In the genomic region with DNA sequence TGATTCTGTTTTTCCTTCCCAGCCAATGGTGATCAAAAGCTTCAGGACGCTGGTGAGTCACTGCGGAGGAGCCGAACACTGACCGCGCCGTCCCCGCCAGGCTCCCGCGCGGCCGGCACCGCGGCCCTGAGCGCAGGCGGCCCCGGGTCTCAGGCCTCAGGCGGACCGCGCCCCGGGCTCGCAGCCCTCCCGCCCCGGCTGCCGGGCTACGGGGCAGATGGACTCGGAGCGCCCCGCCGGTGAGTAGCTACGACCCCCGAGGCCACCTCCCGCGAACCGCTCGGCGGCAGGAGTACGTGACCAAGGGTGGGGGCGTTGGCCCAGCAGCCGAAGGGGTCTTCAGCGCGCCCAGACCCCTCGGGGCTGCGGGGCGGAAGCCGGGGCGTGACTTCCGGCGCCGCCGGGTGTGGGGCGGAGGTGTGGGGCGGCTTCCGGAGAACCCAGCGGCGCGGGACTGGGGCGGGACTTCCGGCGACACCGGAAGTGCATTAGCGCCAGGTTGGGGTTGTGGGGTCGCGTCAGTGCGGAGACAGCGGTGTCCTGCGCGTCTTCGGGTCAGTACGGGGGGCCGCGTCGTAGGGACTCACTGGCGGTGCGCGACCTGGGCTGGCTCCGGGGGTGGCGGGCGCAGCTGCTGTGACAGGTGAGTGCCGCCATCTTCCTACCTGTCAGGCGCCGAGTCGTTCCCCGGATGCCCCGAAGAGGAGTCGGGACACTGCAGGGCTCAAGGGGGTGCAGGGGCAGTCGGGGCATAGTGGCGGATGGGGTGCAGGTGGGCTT, we compare ENCODE assay signal across 8 cellular contexts. TPM values are rescaled to one million over a fixed set of nuclear protein-coding genes. Genes with fewer than 3 reads are reported as not detected.
DNase-seq lines count a peak whose midpoint lies in the region; ATAC-seq, FAIRE-seq and TF ChIP-seq lines count a peak whose summit lies in the region.

A gene with protein sequence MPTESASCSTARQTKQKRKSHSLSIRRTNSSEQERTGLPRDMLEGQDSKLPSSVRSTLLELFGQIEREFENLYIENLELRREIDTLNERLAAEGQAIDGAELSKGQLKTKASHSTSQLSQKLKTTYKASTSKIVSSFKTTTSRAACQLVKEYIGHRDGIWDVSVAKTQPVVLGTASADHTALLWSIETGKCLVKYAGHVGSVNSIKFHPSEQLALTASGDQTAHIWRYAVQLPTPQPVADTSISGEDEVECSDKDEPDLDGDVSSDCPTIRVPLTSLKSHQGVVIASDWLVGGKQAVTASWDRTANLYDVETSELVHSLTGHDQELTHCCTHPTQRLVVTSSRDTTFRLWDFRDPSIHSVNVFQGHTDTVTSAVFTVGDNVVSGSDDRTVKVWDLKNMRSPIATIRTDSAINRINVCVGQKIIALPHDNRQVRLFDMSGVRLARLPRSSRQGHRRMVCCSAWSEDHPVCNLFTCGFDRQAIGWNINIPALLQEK (plus strand): TSS at position 60 of the 780 bp plus-strand sequence. CDS start 15,771 bp downstream, outside the sequence.

- no peaks in the 10 kb centered on the region for H3K36me3 ChIP-seq in small intestine (ENCODE audit: control insufficient read depth in 2 of 2, insufficient read depth in 2 of 2, low read length in 2 of 2)

- H3K27ac ChIP-seq in VCaP (peak within 1 kb of the TSS; percentile 93), small intestine (ENCODE audit: low read depth in 1 of 2, low read length in 1 of 2) (peak within 1 kb of the TSS; percentile 91 to 100)

- peak; percentile 92 for ATAC-seq in HG02884 (IDR thresholded peaks at IDR 0.05; ENCODE audit: unreplicated experiment)

- FAIRE-seq in small intestine (lab: Jason Lieb, UNC): no peak

- no peaks in the 10 kb centered on the region for H3K27me3 ChIP-seq in small intestine (ENCODE audit: control insufficient read depth in 2 of 2, insufficient read depth in 2 of 2, low read length in 2 of 2)

- in situ Hi-C loops in T47D (cut with HindIII; ENCODE audit: low pct_unique_long_range_greater_than_20kb, low sequenced_read_pairs): no loop called here

- TF ChIP-seq CTCF in VCaP (conservative IDR thresholded peaks at IDR 0.05): no peak

- peak; percentile 86 for DNase-seq in NCI-H82 (lab: John Stamatoyannopoulos, UW)
- DNase-seq in NCI-H82 treated with DMSO at 0.1 percent for 48 hours (lab: John Stamatoyannopoulos, UW; ENCODE audit: unreplicated experiment): no peak
- DNase-seq in NCI-H1694 (lab: John Stamatoyannopoulos, UW): peak; percentile 18
- peak; percentile 85 to 95 for DNase-seq in T47D (ENCODE audit: low read depth in 1 of 2, low spot score in 1 of 2)
- DNase-seq in iPS-NIHi7 (ENCODE audit: extremely low spot score): peak; percentile 94
- DNase-seq in small intestine: peak; percentile 80

- H3K9me3 ChIP-seq in small intestine (ENCODE audit: control insufficient read depth, low read depth): no peaks in the 10 kb centered on the region

- peak within 1 kb of the TSS; percentile 70 to 95 for H3K4me3 ChIP-seq in small intestine (ENCODE audit: low read depth in 1 of 2, low read length in 2 of 2)

- 0 to 1% (median 1%) methylated on average over 72 to 87 of the region's 87 CpGs for WGBS in small intestine, 3 donors

- peaks cover 5 to 7% of the 10 kb centered on the region in 2 donors for H3K4me1 ChIP-seq in small intestine (ENCODE audit: control insufficient read depth in 2 of 2, insufficient read depth in 1 of 2, low read depth in 1 of 2, low read length in 1 of 2)

RNA-seq across cellular contexts. Expression of the gene that starts here (rescaled TPM):
- 1 to 10 TPM; 6.8 to 7.9 (median 7.6) TPM for polyA plus RNA-seq in small intestine
